ENCODE assay signal across 1 cellular context in the genomic region with DNA sequence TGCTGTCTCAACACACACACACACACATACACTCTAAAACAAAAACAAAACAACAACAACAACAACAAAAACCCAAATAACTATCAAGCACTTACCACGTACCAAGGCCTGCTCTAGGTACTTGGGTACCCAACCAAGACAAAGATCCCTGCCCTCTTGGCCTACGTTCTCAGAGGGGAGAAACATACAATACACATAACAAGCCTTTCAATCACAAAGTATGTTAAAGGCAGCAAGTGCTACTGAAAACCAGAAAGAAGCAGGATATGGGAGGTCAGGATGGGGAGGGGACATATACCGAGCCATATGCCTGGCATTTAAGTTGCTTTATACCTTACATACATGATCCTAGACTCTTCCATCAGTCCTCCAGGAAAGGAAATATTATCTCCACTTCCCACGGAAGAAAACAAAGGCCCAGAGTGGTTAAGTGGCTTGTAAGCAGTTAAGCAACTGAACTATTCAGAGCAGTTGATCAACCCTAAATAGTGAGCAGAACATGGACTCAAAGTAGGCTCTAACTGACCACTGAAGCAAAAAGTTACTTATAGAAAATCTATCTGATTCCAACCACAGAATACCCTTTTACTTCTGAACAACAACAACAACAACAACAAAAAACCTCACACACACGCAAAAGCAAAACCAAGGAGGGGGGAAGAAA.
TF ChIP-seq lines count a peak whose summit lies in the region.

No MANE protein-coding gene starts in this region.

TF ChIP-seq in IMR-90, 13 proteins besides CTCF, POLR2A, EP300 and RAD21:
- TF ChIP-seq SMC3 (IDR thresholded peaks at IDR 0.05; ENCODE audit: low read depth, low read length) (no peak), RCOR1 (IDR thresholded peaks at IDR 0.05; ENCODE audit: insufficient replicate concordance, low read length) (no peak), MAZ (IDR thresholded peaks at IDR 0.05; ENCODE audit: borderline replicate concordance, low read depth, low read length) (no peak), MXI1 (IDR thresholded peaks at IDR 0.05; ENCODE audit: borderline replicate concordance, low read depth, low read length) (no peak), BHLHE40 (IDR thresholded peaks at IDR 0.05; ENCODE audit: low read depth, low read length) (no peak), FOS (IDR thresholded peaks at IDR 0.05; ENCODE audit: low read depth, low read length) (no peak), MAFK (IDR thresholded peaks at IDR 0.05; ENCODE audit: low read depth, low read length) (no peak), NFE2L2 (IDR thresholded peaks at IDR 0.05; ENCODE audit: low read depth, low read length) (no peak), CHD1 (IDR thresholded peaks at IDR 0.05; ENCODE audit: low read depth, low read length) (no peak), RFX5 (IDR thresholded peaks at IDR 0.05; ENCODE audit: low read depth, low read length) (no peak), CEBPB (IDR thresholded peaks at IDR 0.05; ENCODE audit: low read depth, low read length) (no peak)
- TF ChIP-seq, protein P1, sequence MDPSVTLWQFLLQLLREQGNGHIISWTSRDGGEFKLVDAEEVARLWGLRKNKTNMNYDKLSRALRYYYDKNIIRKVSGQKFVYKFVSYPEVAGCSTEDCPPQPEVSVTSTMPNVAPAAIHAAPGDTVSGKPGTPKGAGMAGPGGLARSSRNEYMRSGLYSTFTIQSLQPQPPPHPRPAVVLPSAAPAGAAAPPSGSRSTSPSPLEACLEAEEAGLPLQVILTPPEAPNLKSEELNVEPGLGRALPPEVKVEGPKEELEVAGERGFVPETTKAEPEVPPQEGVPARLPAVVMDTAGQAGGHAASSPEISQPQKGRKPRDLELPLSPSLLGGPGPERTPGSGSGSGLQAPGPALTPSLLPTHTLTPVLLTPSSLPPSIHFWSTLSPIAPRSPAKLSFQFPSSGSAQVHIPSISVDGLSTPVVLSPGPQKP (IDR thresholded peaks at IDR 0.05; ENCODE audit: borderline replicate concordance, low read depth, low read length), result no peak
- TF ChIP-seq, protein P2, sequence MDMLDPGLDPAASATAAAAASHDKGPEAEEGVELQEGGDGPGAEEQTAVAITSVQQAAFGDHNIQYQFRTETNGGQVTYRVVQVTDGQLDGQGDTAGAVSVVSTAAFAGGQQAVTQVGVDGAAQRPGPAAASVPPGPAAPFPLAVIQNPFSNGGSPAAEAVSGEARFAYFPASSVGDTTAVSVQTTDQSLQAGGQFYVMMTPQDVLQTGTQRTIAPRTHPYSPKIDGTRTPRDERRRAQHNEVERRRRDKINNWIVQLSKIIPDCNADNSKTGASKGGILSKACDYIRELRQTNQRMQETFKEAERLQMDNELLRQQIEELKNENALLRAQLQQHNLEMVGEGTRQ (IDR thresholded peaks at IDR 0.05; ENCODE audit: low read depth, low read length), result no peak
TF ChIP-seq in IMR-90: peak in this region for 0.
